ENCODE assay signal across 21 cellular contexts in the genomic region with DNA sequence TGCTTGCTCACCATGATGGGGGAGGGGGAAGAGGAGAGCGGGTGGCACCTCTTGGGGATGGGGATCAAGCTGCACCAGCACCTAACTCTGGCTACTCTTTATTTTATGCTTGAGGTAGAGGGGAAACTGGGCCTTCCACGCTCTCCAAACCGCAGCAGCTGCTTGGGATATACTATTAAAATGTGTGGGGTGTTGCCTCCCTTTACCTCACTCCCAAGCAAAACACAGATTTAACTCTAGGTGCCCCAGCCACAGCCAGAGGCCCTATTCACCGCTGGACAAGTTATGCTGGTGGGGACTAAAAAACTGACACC. TPM values are rescaled to one million over a fixed set of nuclear protein-coding genes. Genes with fewer than 3 reads are reported as not detected.
DNase-seq lines count a peak whose midpoint lies in the region; ATAC-seq and TF ChIP-seq lines count a peak whose summit lies in the region.
"Had no signal": no experiment of that assay in that cellular context is flagged by ENCODE, and none has a peak within 500 bp of the region (broad histone marks: within the 10 kb centered on the region; RNA-seq: fewer than 3 reads in every experiment).

No MANE protein-coding gene starts in this region.

- H3K4me3 ChIP-seq in right atrium auricular region, result no peak overlapping the region
- H3K4me3 ChIP-seq: A549, suprapubic skin had no signal

- peak overlapping the region; percentile 52 for H3K27ac Mint-ChIP-seq in activated naive CD8-positive, alpha-beta T cell treated with anti-CD3 and anti-CD28 coated beads, Interleukin-2, amount 50 U/mL, for 24 hours
- H3K27ac Mint-ChIP-seq: activated CD8-positive, alpha-beta T cell treated with anti-CD3 and anti-CD28 coated beads, Interleukin-2, amount 10 ng/mL, durations not matched to agents 7 days and 5 days had no signal

- H3K27ac ChIP-seq in right atrium auricular region (no peak overlapping the region), caudate nucleus (ENCODE audit: low read depth, low read length) (no peak overlapping the region)
- H3K27ac ChIP-seq: A549, suprapubic skin had no signal

- TF ChIP-seq CTCF in GM13977 (IDR thresholded peaks at IDR 0.05; ENCODE audit: extremely low read depth, insufficient read depth, missing control alignments) (no peak), right atrium auricular region (IDR thresholded peaks at IDR 0.05) (no peak)

- ATAC-seq in activated naive CD8-positive, alpha-beta T cell treated with anti-CD3 and anti-CD28 coated beads, Interleukin-2, amount 50 U/mL, for 24 hours, result no peak
- ATAC-seq: A549; activated CD8-positive, alpha-beta T cell treated with anti-CD3 and anti-CD28 coated beads, Interleukin-2, amount 10 ng/mL, durations not matched to agents 7 days and 5 days; right cardiac atrium had no signal

- DNase-seq in NCI-H748 (lab: John Stamatoyannopoulos, UW; ENCODE audit: unreplicated experiment) (peak; percentile 51), NCI-H748 treated with DMSO at 0.1 percent for 48 hours (lab: John Stamatoyannopoulos, UW) (no peak), GM13977 (ENCODE audit: low spot score) (peak; percentile 19), midbrain (lab: John Stamatoyannopoulos, UW) (peak; percentile 35), right atrium auricular region (ENCODE audit: low spot score) (no peak), caudate nucleus (lab: John Stamatoyannopoulos, UW) (no peak)
- DNase-seq in activated naive CD8-positive, alpha-beta T cell treated with anti-CD3 and anti-CD28 coated beads, Interleukin-2, amount 50 U/mL, for 24 hours, result no peak
- no peak for DNase-seq in effector CD4-positive, alpha-beta T cell
- DNase-seq: activated CD8-positive, alpha-beta T cell treated with anti-CD3 and anti-CD28 coated beads, Interleukin-2, amount 10 ng/mL, durations not matched to agents 7 days and 5 days; activated gamma-delta T cell; hippocampal formation; NCI-H2081; NK-92 treated with Interleukin-12 subunit alpha and Interleukin-12 subunit beta, amount 100 ng/mL, for 24 hours; right cardiac atrium; SHP77; stimulated activated CD4-positive, alpha-beta T cell treated with anti-CD3 and anti-CD28 coated beads, Interleukin-1b, Interleukin-23, amount 100 ng/mL, for 48 hours had no signal

- H3K36me3 Mint-ChIP-seq in activated naive CD8-positive, alpha-beta T cell treated with anti-CD3 and anti-CD28 coated beads, Interleukin-2, amount 50 U/mL, for 24 hours (ENCODE audit: low read depth), result peaks cover 10% of the 10 kb centered on the region

- no peak overlapping the region for H3K4me3 Mint-ChIP-seq in activated naive CD8-positive, alpha-beta T cell treated with anti-CD3 and anti-CD28 coated beads, Interleukin-2, amount 50 U/mL, for 24 hours
- H3K4me3 Mint-ChIP-seq: activated CD8-positive, alpha-beta T cell treated with anti-CD3 and anti-CD28 coated beads, Interleukin-2, amount 10 ng/mL, durations not matched to agents 7 days and 5 days had no signal

- H3K4me1 ChIP-seq in right atrium auricular region, result peaks cover 0 to 14% of the 10 kb centered on the region in 2 donors

- H3K36me3 ChIP-seq in right atrium auricular region, result no peaks in the 10 kb centered on the region
- H3K36me3 ChIP-seq: suprapubic skin had no signal

- in situ Hi-C loops in GM13977 (cut with MboI; ENCODE audit: low pct_unique_long_range_greater_than_20kb, low sequenced_read_pairs, unreplicated experiment), result no loop called here

- peaks cover 70 to 97% of the 10 kb centered on the region in 2 donors for H3K27me3 ChIP-seq in right atrium auricular region

- H3K4me1 Mint-ChIP-seq in activated naive CD8-positive, alpha-beta T cell treated with anti-CD3 and anti-CD28 coated beads, Interleukin-2, amount 50 U/mL, for 24 hours, result peaks cover 44% of the 10 kb centered on the region

- peaks cover 95% of the 10 kb centered on the region for H3K27me3 Mint-ChIP-seq in activated naive CD8-positive, alpha-beta T cell treated with anti-CD3 and anti-CD28 coated beads, Interleukin-2, amount 50 U/mL, for 24 hours

- no peaks in the 10 kb centered on the region for H3K9me3 ChIP-seq in right atrium auricular region
- H3K9me3 ChIP-seq: A549, suprapubic skin had no signal

- H3K9me3 Mint-ChIP-seq in activated naive CD8-positive, alpha-beta T cell treated with anti-CD3 and anti-CD28 coated beads, Interleukin-2, amount 50 U/mL, for 24 hours, result peaks cover 4% of the 10 kb centered on the region

RNA-seq across cellular contexts. Expression of gene FOXB1, which starts 5.1 kb away (rescaled TPM):
- total RNA-seq in right atrium auricular region, result not detected
- total RNA-seq: dermis microvascular lymphatic vessel endothelial cell, liver, MCF 10A, right cardiac atrium, suprapubic skin had no signal

Comparison
In these comparisons a context has a peak if more than half of its experiments do, and no peak if none do; other contexts are left out.
1. DNase-seq: peak in NCI-H748 (single experiment), GM13977 (single experiment) and midbrain (single experiment); none in NCI-H748 treated with DMSO at 0.1 percent for 48 hours (single experiment), activated naive CD8-positive, alpha-beta T cell treated with anti-CD3 and anti-CD28 coated beads, Interleukin-2, amount 50 U/mL, for 24 hours (single experiment), effector CD4-positive, alpha-beta T cell (single experiment), right atrium auricular region (single experiment) and caudate nucleus (0 of 61).